In genomic region chrX:8879750-8880149, GRCh38 we compare ENCODE assay signal across 8 cellular contexts.
DNase-seq lines count a peak whose midpoint lies in the region; ATAC-seq and TF ChIP-seq lines count a peak whose summit lies in the region.

No MANE protein-coding gene starts in this region.

- TF ChIP-seq CTCF in C4-2B (conservative IDR thresholded peaks at IDR 0.05) (peak; percentile 66), endothelial cell (IDR thresholded peaks at IDR 0.05; ENCODE audit: unreplicated experiment) (peak; percentile 63)

- H3K27me3 Mint-ChIP-seq in endothelial cell (ENCODE audit: unreplicated experiment), result no peaks in the 10 kb centered on the region

- H3K27ac Mint-ChIP-seq in endothelial cell (ENCODE audit: unreplicated experiment), result no peak overlapping the region

- H3K36me3 Mint-ChIP-seq in endothelial cell (ENCODE audit: low read depth, unreplicated experiment), result no peaks in the 10 kb centered on the region

- no peaks in the 10 kb centered on the region for H3K4me1 Mint-ChIP-seq in endothelial cell (ENCODE audit: unreplicated experiment)

- H3K9me3 Mint-ChIP-seq in endothelial cell (ENCODE audit: unreplicated experiment), result no peaks in the 10 kb centered on the region

- H3K27ac ChIP-seq in C4-2B, result no peak overlapping the region

- peak; percentile 7 for DNase-seq in T-helper 9 cell
- DNase-seq in endothelial cell (ENCODE audit: low spot score), result peak; percentile 26
- DNase-seq in stimulated activated CD4-positive, alpha-beta T cell treated with anti-CD3 and anti-CD28 coated beads, Interleukin-4, amount 100 ng/mL, for 1 hour, result peak; percentile 10
- DNase-seq in NCI-H2196 (lab: John Stamatoyannopoulos, UW; ENCODE audit: unreplicated experiment), result no peak
- no peak for DNase-seq in hippocampal formation (lab: John Stamatoyannopoulos, UW)

- peak; percentile 51 for ATAC-seq in GM21723 (IDR thresholded peaks at IDR 0.05; ENCODE audit: unreplicated experiment)
- ATAC-seq in HG02840 (IDR thresholded peaks at IDR 0.05; ENCODE audit: low FRiP score, unreplicated experiment), result no peak

- no peak overlapping the region for H3K4me3 Mint-ChIP-seq in endothelial cell (ENCODE audit: unreplicated experiment)

Comparison
In these comparisons a context has a peak if more than half of its experiments do, and no peak if none do; other contexts are left out.
1. DNase-seq: peak in T-helper 9 cell (single experiment), endothelial cell (single experiment) and stimulated activated CD4-positive, alpha-beta T cell treated with anti-CD3 and anti-CD28 coated beads, Interleukin-4, amount 100 ng/mL, for 1 hour (single experiment); none in NCI-H2196 (single experiment) and hippocampal formation (0 of 2).